Comparison of ENCODE assay signal across 34 cellular contexts in the genomic region with DNA sequence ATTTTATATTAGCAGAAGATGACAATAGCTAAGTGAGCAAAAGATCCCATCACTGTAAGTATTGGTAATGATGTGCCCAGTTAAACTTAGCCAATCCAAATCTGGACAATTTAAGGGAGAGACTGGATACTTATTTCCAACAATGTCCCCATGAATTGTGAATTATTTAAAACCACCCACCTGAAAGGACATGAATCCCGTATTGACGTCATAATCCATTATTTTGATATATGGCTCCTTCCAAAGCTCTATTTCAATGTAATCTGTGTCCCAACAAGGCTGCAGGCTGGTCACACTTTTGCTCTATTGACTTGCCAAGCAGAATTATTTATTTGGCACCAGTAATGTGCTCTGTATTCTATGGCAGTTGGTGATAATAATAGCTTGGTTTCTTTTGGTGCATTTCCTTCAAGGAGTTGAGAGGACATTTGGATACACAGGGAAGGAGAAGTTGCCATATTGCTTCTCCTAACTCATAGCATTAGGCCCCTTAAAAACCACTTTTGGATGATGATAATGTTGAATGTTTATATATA.
"Had no signal": no experiment of that assay in that cellular context is flagged by ENCODE, and none has a peak within 500 bp of the region (broad histone marks: within the 10 kb centered on the region; RNA-seq: fewer than 3 reads in every experiment).

No MANE protein-coding gene starts in this region.

- H3K27ac ChIP-seq: KMS-11 had no signal

- H3K9me3 ChIP-seq: MG63 had no signal

- H3K36me3 ChIP-seq: MG63 had no signal

- H3K4me2 ChIP-seq: KMS-11 had no signal

- DNase-seq: Karpas-422, Kasumi-1, MG63, MM.1S, MV-4-11, NCI-H1048, NCI-H1092, NCI-H1092 treated with DMSO at 0.1 percent for 48 hours, NCI-H1105, NCI-H1105 treated with DMSO at 0.1 percent for 48 hours, NCI-H1417, NCI-H1417 treated with DMSO at 0.1 percent for 48 hours, NCI-H1436, NCI-H1436 treated with DMSO at 0.1 percent for 48 hours, NCI-H146, NCI-H1694, NCI-H1694 treated with DMSO at 0.1 percent for 48 hours, NCI-H187, NCI-H187 treated with DMSO at 0.1 percent for 48 hours, NCI-H1930, NCI-H2029, NCI-H2029 treated with DMSO at 0.1 percent for 48 hours, NCI-H2081, NCI-H2081 treated with DMSO at 0.1 percent for 48 hours, NCI-H2107, NCI-H2171, NCI-H2171 treated with DMSO at 0.1 percent for 48 hours, NCI-H2227 treated with DMSO at 0.1 percent for 48 hours, NCI-H226, NCI-H345, NCI-H446, NCI-H510A, NCI-H510A treated with DMSO at 0.1 percent for 48 hours had no signal

- H3K4me3 ChIP-seq: MG63 had no signal

- H3K9ac ChIP-seq: KMS-11 had no signal
